35 cellular contexts compared by ENCODE assay signal in the genomic region with DNA sequence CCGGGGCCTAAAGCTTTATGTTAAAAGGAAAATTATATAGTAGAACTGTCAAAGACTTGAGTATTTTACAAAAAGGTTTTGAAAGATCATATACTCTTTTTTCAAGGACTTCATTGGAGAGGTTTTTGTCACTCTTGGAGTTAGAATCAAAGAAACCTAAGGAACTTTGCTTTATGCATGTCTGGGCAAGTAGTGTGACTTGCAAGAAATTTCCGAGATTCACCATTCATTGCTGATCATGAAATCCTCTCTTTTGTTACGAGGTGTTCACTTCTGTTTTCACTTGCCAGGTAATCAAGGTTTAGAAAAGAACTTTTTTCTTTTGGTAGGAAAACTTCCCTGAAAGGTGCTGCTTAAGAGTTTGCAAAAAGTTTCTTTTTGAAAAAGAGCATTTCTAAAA.
"Had no signal": no experiment of that assay in that cellular context is flagged by ENCODE, and none has a peak within 500 bp of the region (broad histone marks: within the 10 kb centered on the region; RNA-seq: fewer than 3 reads in every experiment).

No MANE protein-coding gene starts in this region.

- H3K27ac ChIP-seq: cardiac muscle cell, esophagus muscularis mucosa, hepatocyte, psoas muscle, sigmoid colon, vagina, VCaP had no signal

- H3K4me1 Mint-ChIP-seq: stimulated activated memory B cell treated with anti-CD40 and anti-IgM and Interleukin-4, amounts not matched to agents 10 μg/mL and 1 μg/mL and 100 μg/mL, for 72 hours; stimulated activated naive CD8-positive, alpha-beta T cell treated with anti-CD3 and anti-CD28 coated beads, Interleukin-15, amount 100 ng/mL, for 72 hours had no signal

- H3K27ac Mint-ChIP-seq: activated CD4-positive, alpha-beta T cell treated with anti-CD3 and anti-CD28 coated beads, Interleukin-2, amount 10 ng/mL, durations not matched to agents 7 days and 5 days; activated naive CD4-positive, alpha-beta T cell treated with anti-CD3 and anti-CD28 coated beads, Interleukin-2, amount 50 U/mL, for 24 hours; activated T-helper 2 cell treated with anti-CD3 and anti-CD28 coated beads, Interferon-gamma antibody, Interleukin-2, Interleukin-4, amounts not matched to agents 10 μg/mL and 5 μg/mL and 100 μg/mL, durations not matched to agents 14 hours and 24 hours and 36 hours; naive thymus-derived CD4-positive, alpha-beta T cell; stimulated activated memory B cell treated with anti-CD40 and anti-IgM and Interleukin-4, amounts not matched to agents 10 μg/mL and 1 μg/mL and 100 μg/mL, for 72 hours; T-helper 1 cell treated with Interleukin-12 subunit alpha and Interleukin-12 subunit beta and Interleukin-4 antibody, amounts not matched to agents 30 μg/mL and 1 μg/mL, for 36 hours had no signal

- H3K9me3 ChIP-seq: esophagus muscularis mucosa, psoas muscle, sigmoid colon, vagina had no signal

- H2AFZ ChIP-seq: hepatocyte, parathyroid adenoma had no signal

- H3K9ac ChIP-seq: parathyroid adenoma had no signal

- DNase-seq: activated CD4-positive, alpha-beta memory T cell treated with anti-CD3 and anti-CD28 coated beads, Interleukin-2, amount 10 ng/mL, durations not matched to agents 7 days and 5 days; activated CD4-positive, alpha-beta T cell treated with anti-CD3 and anti-CD28 coated beads, Interleukin-2, amount 10 ng/mL, durations not matched to agents 7 days and 5 days; activated CD4-positive, CD25-positive, alpha-beta regulatory T cell treated with anti-CD3 and anti-CD28 coated beads, Interleukin-2, amount 50 U/mL, for 72 hours; activated CD8-positive, alpha-beta memory T cell treated with anti-CD3 and anti-CD28 coated beads, Interleukin-2, amount 50 U/mL, for 48 hours; activated T-cell treated with anti-CD3 and anti-CD28 coated beads, Interleukin-2, amount 50 U/mL, for 4 hours; cortex of kidney; effector memory CD8-positive, alpha-beta T cell; glutamatergic neuron; kidney; left colon; midbrain; naive thymus-derived CD4-positive, alpha-beta T cell; nucleus accumbens; psoas muscle; sigmoid colon; small intestine; stimulated activated CD4-positive, alpha-beta T cell treated with anti-CD3 and anti-CD28 coated beads, Interleukin-1b, Interleukin-23, amount 100 ng/mL, for 48 hours; stimulated activated CD4-positive, alpha-beta T cell treated with anti-CD3 and anti-CD28 coated beads, Interleukin-4, amount 100 ng/mL, for 4 hours; stimulated activated CD8-positive, alpha-beta memory T cell treated with anti-CD3 and anti-CD28 coated beads, Interleukin-4, amount 100 ng/mL, for 48 hours; stimulated activated naive CD8-positive, alpha-beta T cell treated with anti-CD3 and anti-CD28 coated beads, Interleukin-15, amount 100 ng/mL, for 72 hours; substantia nigra; T-helper 9 cell had no signal

- H3K4me3 ChIP-seq: cardiac muscle cell, esophagus muscularis mucosa, hepatocyte, psoas muscle, sigmoid colon, vagina had no signal

- H3K27me3 ChIP-seq: cardiac muscle cell, esophagus muscularis mucosa, hepatocyte, sigmoid colon, vagina had no signal

- H3K4me3 Mint-ChIP-seq: activated CD4-positive, alpha-beta memory T cell treated with anti-CD3 and anti-CD28 coated beads, Interleukin-2, amount 10 ng/mL, durations not matched to agents 7 days and 5 days; activated CD4-positive, alpha-beta T cell treated with anti-CD3 and anti-CD28 coated beads, Interleukin-2, amount 10 ng/mL, durations not matched to agents 7 days and 5 days; activated naive CD4-positive, alpha-beta T cell treated with anti-CD3 and anti-CD28 coated beads, Interleukin-2, amount 50 U/mL, for 24 hours; activated T-cell treated with anti-CD3 and anti-CD28 coated beads, Interleukin-2, amount 50 U/mL, for 4 hours; effector memory CD8-positive, alpha-beta T cell; naive thymus-derived CD4-positive, alpha-beta T cell; stimulated activated memory B cell treated with anti-CD40 and anti-IgM and Interleukin-4, amounts not matched to agents 10 μg/mL and 1 μg/mL and 100 μg/mL, for 72 hours; stimulated activated naive CD8-positive, alpha-beta T cell treated with anti-CD3 and anti-CD28 coated beads, Interleukin-15, amount 100 ng/mL, for 72 hours; T-helper 1 cell treated with Interleukin-12 subunit alpha and Interleukin-12 subunit beta and Interleukin-4 antibody, amounts not matched to agents 30 μg/mL and 1 μg/mL, for 36 hours; type B pancreatic cell had no signal

- H3K4me2 ChIP-seq: hepatocyte had no signal

- H3K27me3 Mint-ChIP-seq: activated CD4-positive, alpha-beta memory T cell treated with anti-CD3 and anti-CD28 coated beads, Interleukin-2, amount 10 ng/mL, durations not matched to agents 7 days and 5 days; activated CD4-positive, alpha-beta T cell treated with anti-CD3 and anti-CD28 coated beads, Interleukin-2, amount 10 ng/mL, durations not matched to agents 7 days and 5 days; activated naive CD4-positive, alpha-beta T cell treated with anti-CD3 and anti-CD28 coated beads, Interleukin-2, amount 50 U/mL, for 24 hours; effector memory CD8-positive, alpha-beta T cell; naive thymus-derived CD4-positive, alpha-beta T cell; stimulated activated memory B cell treated with anti-CD40 and anti-IgM and Interleukin-4, amounts not matched to agents 10 μg/mL and 1 μg/mL and 100 μg/mL, for 72 hours; stimulated activated naive CD8-positive, alpha-beta T cell treated with anti-CD3 and anti-CD28 coated beads, Interleukin-15, amount 100 ng/mL, for 72 hours; type B pancreatic cell had no signal

- FAIRE-seq: frontal cortex, kidney, small intestine, TTC549 had no signal

- H3K9me3 Mint-ChIP-seq: activated CD4-positive, alpha-beta memory T cell treated with anti-CD3 and anti-CD28 coated beads, Interleukin-2, amount 10 ng/mL, durations not matched to agents 7 days and 5 days; activated CD4-positive, alpha-beta T cell treated with anti-CD3 and anti-CD28 coated beads, Interleukin-2, amount 10 ng/mL, durations not matched to agents 7 days and 5 days; activated naive CD4-positive, alpha-beta T cell treated with anti-CD3 and anti-CD28 coated beads, Interleukin-2, amount 50 U/mL, for 24 hours; activated T-cell treated with anti-CD3 and anti-CD28 coated beads, Interleukin-2, amount 50 U/mL, for 4 hours; activated T-helper 2 cell treated with anti-CD3 and anti-CD28 coated beads, Interferon-gamma antibody, Interleukin-2, Interleukin-4, amounts not matched to agents 10 μg/mL and 5 μg/mL and 100 μg/mL, durations not matched to agents 14 hours and 24 hours and 36 hours; effector memory CD8-positive, alpha-beta T cell; naive thymus-derived CD4-positive, alpha-beta T cell; stimulated activated memory B cell treated with anti-CD40 and anti-IgM and Interleukin-4, amounts not matched to agents 10 μg/mL and 1 μg/mL and 100 μg/mL, for 72 hours; stimulated activated naive CD8-positive, alpha-beta T cell treated with anti-CD3 and anti-CD28 coated beads, Interleukin-15, amount 100 ng/mL, for 72 hours; T-helper 1 cell treated with Interleukin-12 subunit alpha and Interleukin-12 subunit beta and Interleukin-4 antibody, amounts not matched to agents 30 μg/mL and 1 μg/mL, for 36 hours; type B pancreatic cell had no signal

- ATAC-seq: activated T-cell treated with anti-CD3 and anti-CD28 coated beads, Interleukin-2, amount 50 U/mL, for 4 hours; effector memory CD8-positive, alpha-beta T cell; left colon; naive thymus-derived CD4-positive, alpha-beta T cell; psoas muscle; stimulated activated memory B cell treated with anti-CD40 and anti-IgM and Interleukin-4, amounts not matched to agents 10 μg/mL and 1 μg/mL and 100 μg/mL, for 72 hours; stimulated activated naive CD8-positive, alpha-beta T cell treated with anti-CD3 and anti-CD28 coated beads, Interleukin-15, amount 100 ng/mL, for 72 hours had no signal

- H3K79me2 ChIP-seq: hepatocyte, parathyroid adenoma had no signal

- H3K4me1 ChIP-seq: psoas muscle, sigmoid colon, vagina had no signal
